In genomic region chr11:45285931-45286632, GRCh38 we compare ENCODE assay signal across 10 cellular contexts. TPM values are rescaled to one million over a fixed set of nuclear protein-coding genes. Genes with fewer than 3 reads are reported as not detected.
DNase-seq lines count a peak whose midpoint lies in the region; ATAC-seq and TF ChIP-seq lines count a peak whose summit lies in the region.
"Had no signal": no experiment of that assay in that cellular context is flagged by ENCODE, and none has a peak within 500 bp of the region (broad histone marks: within the 10 kb centered on the region; RNA-seq: fewer than 3 reads in every experiment).

TSS of gene SYT13 (minus strand) at chr11:45286341. CDS start at chr11:45286207, 134 bp downstream.

- peak; percentile 74 for DNase-seq in NCI-H748 (lab: John Stamatoyannopoulos, UW; ENCODE audit: unreplicated experiment)
- DNase-seq in NCI-H748 treated with DMSO at 0.1 percent for 48 hours (lab: John Stamatoyannopoulos, UW) = no peak
- DNase-seq in kidney tubule cell (ENCODE audit: low spot score) = peak; percentile 58
- peak; percentile 74 for DNase-seq in type B pancreatic cell (ENCODE audit: extremely low spot score, unreplicated experiment)
- DNase-seq in NK-92 treated with Interleukin-12 subunit alpha and Interleukin-12 subunit beta, amount 100 ng/mL, for 24 hours (lab: John Stamatoyannopoulos, UW) = no peak
- DNase-seq: effector memory CD4-positive, alpha-beta T cell had no signal

- H3K9me3 Mint-ChIP-seq in brain = peaks cover 3 to 14% (median 8%) of the 10 kb centered on the region in 5 experiments
- no peaks in the 10 kb centered on the region for H3K9me3 Mint-ChIP-seq in type B pancreatic cell

- peak within 1 kb of the TSS; percentile 85 to 93 (median 87) for H3K4me3 Mint-ChIP-seq in brain
- peak within 1 kb of the TSS; percentile 84 for H3K4me3 Mint-ChIP-seq in type B pancreatic cell

- H3K27ac Mint-ChIP-seq in brain = peak within 1 kb of the TSS; percentile 44 to 95 (median 91)
- H3K27ac Mint-ChIP-seq in type B pancreatic cell = peak within 1 kb of the TSS; percentile 47

- H3K27me3 Mint-ChIP-seq in brain = peaks cover 67% of the 10 kb centered on the region
- H3K27me3 Mint-ChIP-seq in type B pancreatic cell = peaks cover 65% of the 10 kb centered on the region

- TF ChIP-seq CTCF in brain (conservative IDR thresholded peaks at IDR 0.05) (no peak), type B pancreatic cell (conservative IDR thresholded peaks at IDR 0.05) (no peak)

- H3K4me1 Mint-ChIP-seq in brain (peaks cover 69% of the 10 kb centered on the region), type B pancreatic cell (ENCODE audit: unreplicated experiment) (peaks cover 13% of the 10 kb centered on the region)

- H3K36me3 Mint-ChIP-seq in brain (no peaks in the 10 kb centered on the region), type B pancreatic cell (no peaks in the 10 kb centered on the region)

- no peak for ATAC-seq in GM19452 (IDR thresholded peaks at IDR 0.05; ENCODE audit: unreplicated experiment)
- no peak for ATAC-seq in HG03139 (IDR thresholded peaks at IDR 0.05; ENCODE audit: unreplicated experiment)

RNA-seq across cellular contexts. Expression of gene SYT13, which starts in this region (rescaled TPM):
- 82.2 TPM for polyA plus RNA-seq in brain (ENCODE audit: insufficient read depth, low read depth, low replicate concordance)
- 17.4 and 36.4 TPM in 2 replicates for total RNA-seq in type B pancreatic cell (ENCODE audit: low replicate concordance)
- polyA plus RNA-seq: AG04450 had no signal

Comparison
In these comparisons a context has a peak if more than half of its experiments do, and no peak if none do; other contexts are left out.
1. DNase-seq: peak in NCI-H748 (single experiment), kidney tubule cell (single experiment) and type B pancreatic cell (single experiment); none in NCI-H748 treated with DMSO at 0.1 percent for 48 hours (single experiment) and NK-92 treated with Interleukin-12 subunit alpha and Interleukin-12 subunit beta, amount 100 ng/mL, for 24 hours (single experiment).